Comparison of ENCODE assay signal across 12 cellular contexts in genomic region chr6:163398796-163399195, GRCh38. TPM values are rescaled to one million over a fixed set of nuclear protein-coding genes. Genes with fewer than 3 reads are reported as not detected.
DNase-seq lines count a peak whose midpoint lies in the region; ATAC-seq and TF ChIP-seq lines count a peak whose summit lies in the region.
"Had no signal": no experiment of that assay in that cellular context is flagged by ENCODE, and none has a peak within 500 bp of the region (broad histone marks: within the 10 kb centered on the region; RNA-seq: fewer than 3 reads in every experiment).

No MANE protein-coding gene starts in this region.

- no peak overlapping the region for H3K4me3 Mint-ChIP-seq in activated CD4-positive, alpha-beta T cell treated with anti-CD3 and anti-CD28 coated beads, Interleukin-2, amount 10 ng/mL, durations not matched to agents 7 days and 5 days
- H3K4me3 Mint-ChIP-seq: activated naive CD8-positive, alpha-beta T cell treated with anti-CD3 and anti-CD28 coated beads, Interleukin-2, amount 10 ng/mL, durations not matched to agents 7 days and 5 days had no signal

- no peak for DNase-seq in mesendoderm
- no peak for DNase-seq in PC-9
- DNase-seq in activated CD4-positive, alpha-beta T cell treated with anti-CD3 and anti-CD28 coated beads, Interleukin-2, amount 10 ng/mL, durations not matched to agents 7 days and 5 days, result no peak
- no peak for DNase-seq in effector CD8-positive, alpha-beta T cell (lab: John Stamatoyannopoulos, UW)
- no peak for DNase-seq in kidney tubule cell (ENCODE audit: low spot score)
- DNase-seq: activated CD4-positive, alpha-beta T cell treated with anti-CD3 and anti-CD28 coated beads, Interleukin-2, amount 50 U/mL, for 1 hour; activated naive CD8-positive, alpha-beta T cell treated with anti-CD3 and anti-CD28 coated beads, Interleukin-2, amount 10 ng/mL, durations not matched to agents 7 days and 5 days; NCI-H187 treated with DMSO at 0.1 percent for 48 hours had no signal

- no peak overlapping the region for H2BK5ac ChIP-seq in mesendoderm (ENCODE audit: low read length)

- H3K27ac ChIP-seq in angular gyrus (ENCODE audit: low read depth, low read length), result peak overlapping the region; percentile 24
- H3K27ac ChIP-seq in mesendoderm (ENCODE audit: low read depth, low read length), result no peak overlapping the region
- no peak overlapping the region for H3K27ac ChIP-seq in PC-9
- H3K27ac ChIP-seq: prostate gland had no signal

- H3K18ac ChIP-seq in mesendoderm (ENCODE audit: low read length), result no peak overlapping the region

- H3K9me3 ChIP-seq in PC-9 (ENCODE audit: insufficient read depth, low read depth), result no peaks in the 10 kb centered on the region
- H3K9me3 ChIP-seq: prostate gland had no signal

- no peak overlapping the region for H3K4ac ChIP-seq in mesendoderm (ENCODE audit: low read depth, low read length)

- ATAC-seq in GM18858 (IDR thresholded peaks at IDR 0.05; ENCODE audit: unreplicated experiment), result peak; percentile 49
- peak; percentile 45 for ATAC-seq in HG02938 (IDR thresholded peaks at IDR 0.05; ENCODE audit: unreplicated experiment)

- H3K79me2 ChIP-seq in mesendoderm (ENCODE audit: control insufficient read depth, insufficient read depth, low read length) (no peaks in the 10 kb centered on the region), PC-9 (ENCODE audit: low read depth) (no peaks in the 10 kb centered on the region)

- POLR2A ChIA-PET in PC-9 (lab: Charles Lee; ENCODE audit: unreplicated experiment), result no interaction called here
- POLR2A ChIA-PET in activated CD4-positive, alpha-beta T cell treated with anti-CD3 and anti-CD28 coated beads, Interleukin-2, amount 10 ng/mL, durations not matched to agents 7 days and 5 days (lab: Charles Lee), result no interaction called here

- no peak overlapping the region for H3K4me2 ChIP-seq in mesendoderm (ENCODE audit: low read length)
- no peak overlapping the region for H3K4me2 ChIP-seq in PC-9

- H4K20me1 ChIP-seq in PC-9 (ENCODE audit: insufficient read depth), result no peaks in the 10 kb centered on the region

- no peak overlapping the region for H3K4me3 ChIP-seq in mesendoderm (ENCODE audit: low read length)
- no peak overlapping the region for H3K4me3 ChIP-seq in PC-9
- H3K4me3 ChIP-seq: prostate gland had no signal

- H3K4me1 Mint-ChIP-seq in activated CD4-positive, alpha-beta T cell treated with anti-CD3 and anti-CD28 coated beads, Interleukin-2, amount 10 ng/mL, durations not matched to agents 7 days and 5 days, result peaks cover 7% of the 10 kb centered on the region

- H3K27me3 ChIP-seq in mesendoderm (ENCODE audit: insufficient read depth, low read length, poor library complexity) (no peaks in the 10 kb centered on the region), PC-9 (ENCODE audit: insufficient read depth, low read depth) (no peaks in the 10 kb centered on the region)

- H3K9me3 Mint-ChIP-seq in activated CD4-positive, alpha-beta T cell treated with anti-CD3 and anti-CD28 coated beads, Interleukin-2, amount 10 ng/mL, durations not matched to agents 7 days and 5 days, result no peaks in the 10 kb centered on the region
- H3K9me3 Mint-ChIP-seq: activated naive CD8-positive, alpha-beta T cell treated with anti-CD3 and anti-CD28 coated beads, Interleukin-2, amount 10 ng/mL, durations not matched to agents 7 days and 5 days had no signal

- H3K36me3 ChIP-seq in mesendoderm (ENCODE audit: control insufficient read depth, insufficient read depth, low read length) (no peaks in the 10 kb centered on the region), PC-9 (ENCODE audit: low read depth) (no peaks in the 10 kb centered on the region; the same call in 1 of the 2 replicates)
- H3K36me3 ChIP-seq: prostate gland had no signal

- H3F3A ChIP-seq in PC-9 (ENCODE audit: insufficient read depth, low read depth), result no peaks in the 10 kb centered on the region

- H3K56ac ChIP-seq in mesendoderm (ENCODE audit: low read length), result peak overlapping the region; percentile 13

- H2AFZ ChIP-seq in PC-9, result no peak overlapping the region

- peaks cover 26% of the 10 kb centered on the region for H3K27me3 Mint-ChIP-seq in activated CD4-positive, alpha-beta T cell treated with anti-CD3 and anti-CD28 coated beads, Interleukin-2, amount 10 ng/mL, durations not matched to agents 7 days and 5 days

- no CpG with 5 or more reads among the region's 9 CpGs for WGBS in mesendoderm (ENCODE audit: extremely low coverage, insufficient coverage, low lambda C conversion rate)

- H3K23ac ChIP-seq in mesendoderm (ENCODE audit: low read length), result no peak overlapping the region

- no TSS peak for BruUV-seq in PC-9 (replicated peaks; lab: Mats Ljungman, UMichigan)

- CTCF ChIA-PET in PC-9 (lab: Charles Lee), result no interaction called here
- CTCF ChIA-PET in activated CD4-positive, alpha-beta T cell treated with anti-CD3 and anti-CD28 coated beads, Interleukin-2, amount 10 ng/mL, durations not matched to agents 7 days and 5 days (lab: Charles Lee), result interaction anchor here (1.2 kb wide), 1 partner anchor 13 kb away, joined by 3 read pairs; no protein-coding TSS in a partner anchor

- H2BK15ac ChIP-seq in mesendoderm (replicated peaks; ENCODE audit: low read depth), result no peak overlapping the region

- H2AK5ac ChIP-seq in mesendoderm (ENCODE audit: low read length), result no peak overlapping the region

- H3K79me1 ChIP-seq in mesendoderm (ENCODE audit: low read length), result no peaks in the 10 kb centered on the region

- H4K5ac ChIP-seq in mesendoderm (ENCODE audit: low read length), result no peak overlapping the region

- intact Hi-C loops in PC-9 (cut with micrococcal nuclease; ENCODE audit: unreplicated experiment), result no loop called here

- H3K36me3 Mint-ChIP-seq in activated CD4-positive, alpha-beta T cell treated with anti-CD3 and anti-CD28 coated beads, Interleukin-2, amount 10 ng/mL, durations not matched to agents 7 days and 5 days (ENCODE audit: low read depth), result no peaks in the 10 kb centered on the region
- H3K36me3 Mint-ChIP-seq: activated naive CD8-positive, alpha-beta T cell treated with anti-CD3 and anti-CD28 coated beads, Interleukin-2, amount 10 ng/mL, durations not matched to agents 7 days and 5 days had no signal

- no peak overlapping the region for H3K9ac ChIP-seq in mesendoderm (ENCODE audit: low read length)

- H3K4me1 ChIP-seq in mesendoderm (ENCODE audit: control insufficient read depth, low read depth, low read length) (no peaks in the 10 kb centered on the region), PC-9 (replicated peaks; ENCODE audit: insufficient read depth) (peaks cover 9% of the 10 kb centered on the region)
- H3K4me1 ChIP-seq: prostate gland had no signal

- H2BK120ac ChIP-seq in mesendoderm (ENCODE audit: low read depth, low read length), result no peak overlapping the region

- no peak for TF ChIP-seq CTCF in PC-9 (conservative IDR thresholded peaks at IDR 0.05)

- no peak overlapping the region for H3K27ac Mint-ChIP-seq in activated CD4-positive, alpha-beta T cell treated with anti-CD3 and anti-CD28 coated beads, Interleukin-2, amount 10 ng/mL, durations not matched to agents 7 days and 5 days
- H3K27ac Mint-ChIP-seq: activated naive CD8-positive, alpha-beta T cell treated with anti-CD3 and anti-CD28 coated beads, Interleukin-2, amount 10 ng/mL, durations not matched to agents 7 days and 5 days had no signal

- H3K9me2 ChIP-seq in PC-9 (ENCODE audit: insufficient read depth), result no peaks in the 10 kb centered on the region

- H4K8ac ChIP-seq in mesendoderm (ENCODE audit: low read depth, low read length), result no peak overlapping the region

RNA-seq across cellular contexts. Expression of gene QKI, which starts 15.7 kb away (rescaled TPM):
- polyA plus RNA-seq in mesendoderm (2013, experiment 1 of 2), result 119 TPM
- 114 TPM for polyA plus RNA-seq in mesendoderm (2013, experiment 2 of 2)
- 47.1 and 50.8 TPM in 2 replicates for total RNA-seq in PC-9 (2021)
- 10 to 100 TPM; 61.7 to 74.7 TPM for total RNA-seq in activated CD4-positive, alpha-beta T cell treated with anti-CD3 and anti-CD28 coated beads, Interleukin-2, amount 10 ng/mL, durations not matched to agents 7 days and 5 days
